ENCODE assay signal across 12 cellular contexts in genomic region chr2:105143094-105143466, GRCh38.
DNase-seq lines count a peak whose midpoint lies in the region; ATAC-seq and TF ChIP-seq lines count a peak whose summit lies in the region.
"Had no signal": no experiment of that assay in that cellular context is flagged by ENCODE, and none has a peak within 500 bp of the region (broad histone marks: within the 10 kb centered on the region; RNA-seq: fewer than 3 reads in every experiment).

No MANE protein-coding gene starts in this region.

- peak overlapping the region; percentile 73 for H3K4me3 Mint-ChIP-seq in activated CD4-positive, alpha-beta T cell treated with anti-CD3 and anti-CD28 coated beads for 36 hours
- H3K4me3 Mint-ChIP-seq in activated CD8-positive, alpha-beta T cell treated with anti-CD3 and anti-CD28 coated beads for 36 hours: peak overlapping the region; percentile 68
- H3K4me3 Mint-ChIP-seq in stimulated activated memory B cell treated with anti-CD40 and anti-IgM and Interleukin-4, amounts not matched to agents 10 μg/mL and 1 μg/mL and 100 μg/mL, for 72 hours: peak overlapping the region; percentile 86

- no peak for ATAC-seq in activated CD4-positive, alpha-beta T cell treated with anti-CD3 and anti-CD28 coated beads for 36 hours
- no peak for ATAC-seq in activated CD8-positive, alpha-beta T cell treated with anti-CD3 and anti-CD28 coated beads for 36 hours
- ATAC-seq in stimulated activated memory B cell treated with anti-CD40 and anti-IgM and Interleukin-4, amounts not matched to agents 10 μg/mL and 1 μg/mL and 100 μg/mL, for 72 hours: no peak
- ATAC-seq in HG03175 (IDR thresholded peaks at IDR 0.05; ENCODE audit: unreplicated experiment): no peak

- H3K9me3 ChIP-seq in iPS-18c (ENCODE audit: control insufficient read depth, insufficient read depth, low read length): no peaks in the 10 kb centered on the region
- H3K9me3 ChIP-seq in SJCRH30 (replicated peaks): no peaks in the 10 kb centered on the region; the same call in 1 of the 2 replicates
- H3K9me3 ChIP-seq: mucosa of descending colon, stomach had no signal

- H3K4me1 ChIP-seq in SJCRH30: peaks cover 21% of the 10 kb centered on the region

- DNase-seq in activated CD4-positive, alpha-beta T cell treated with anti-CD3 and anti-CD28 coated beads for 36 hours: no peak
- DNase-seq in activated CD4-positive, alpha-beta T cell treated with anti-CD3 and anti-CD28 coated beads for 48 hours: no peak
- no peak for DNase-seq in activated CD8-positive, alpha-beta T cell treated with anti-CD3 and anti-CD28 coated beads for 36 hours
- DNase-seq in GM20000 (ENCODE audit: low spot score) (no peak), SJCRH30 (no peak)
- DNase-seq: MV-4-11, stomach had no signal

- no peak overlapping the region for H3K27ac Mint-ChIP-seq in activated CD4-positive, alpha-beta T cell treated with anti-CD3 and anti-CD28 coated beads for 36 hours
- no peak overlapping the region for H3K27ac Mint-ChIP-seq in activated CD8-positive, alpha-beta T cell treated with anti-CD3 and anti-CD28 coated beads for 36 hours
- H3K27ac Mint-ChIP-seq in stimulated activated memory B cell treated with anti-CD40 and anti-IgM and Interleukin-4, amounts not matched to agents 10 μg/mL and 1 μg/mL and 100 μg/mL, for 72 hours: peak overlapping the region; percentile 74
- H3K27ac Mint-ChIP-seq: dendritic cell treated with granulocyte-macrophage colony-stimulating factor and Interleukin-4, amounts not matched to agents 40 ng/mL and 50 ng/mL, for 4 days had no signal

- TF ChIP-seq CTCF in activated CD8-positive, alpha-beta T cell treated with anti-CD3 and anti-CD28 coated beads for 36 hours (IDR thresholded peaks at IDR 0.05): no peak
- TF ChIP-seq CTCF in GM20000 (IDR thresholded peaks at IDR 0.05; ENCODE audit: extremely low read depth, missing control alignments): no peak

- peaks cover 8% of the 10 kb centered on the region for H3K4me1 Mint-ChIP-seq in activated CD4-positive, alpha-beta T cell treated with anti-CD3 and anti-CD28 coated beads for 36 hours
- H3K4me1 Mint-ChIP-seq in activated CD8-positive, alpha-beta T cell treated with anti-CD3 and anti-CD28 coated beads for 36 hours (ENCODE audit: low read depth): peaks cover 10% of the 10 kb centered on the region
- peaks cover 33% of the 10 kb centered on the region for H3K4me1 Mint-ChIP-seq in stimulated activated memory B cell treated with anti-CD40 and anti-IgM and Interleukin-4, amounts not matched to agents 10 μg/mL and 1 μg/mL and 100 μg/mL, for 72 hours

- H3K27me3 ChIP-seq in SJCRH30: no peaks in the 10 kb centered on the region

- no peaks in the 10 kb centered on the region for H3K36me3 Mint-ChIP-seq in activated CD4-positive, alpha-beta T cell treated with anti-CD3 and anti-CD28 coated beads for 36 hours (ENCODE audit: low read depth)
- no peaks in the 10 kb centered on the region for H3K36me3 Mint-ChIP-seq in activated CD8-positive, alpha-beta T cell treated with anti-CD3 and anti-CD28 coated beads for 36 hours (ENCODE audit: low read depth)
- peaks cover 11% of the 10 kb centered on the region for H3K36me3 Mint-ChIP-seq in stimulated activated memory B cell treated with anti-CD40 and anti-IgM and Interleukin-4, amounts not matched to agents 10 μg/mL and 1 μg/mL and 100 μg/mL, for 72 hours

- no peak overlapping the region for H3K27ac ChIP-seq in SJCRH30
- H3K27ac ChIP-seq: stomach had no signal

- H3K36me3 ChIP-seq in SJCRH30: no peaks in the 10 kb centered on the region
- H3K36me3 ChIP-seq: stomach had no signal

- POLR2A ChIA-PET in activated CD4-positive, alpha-beta T cell treated with anti-CD3 and anti-CD28 coated beads for 36 hours (lab: Charles Lee): no interaction called here
- POLR2A ChIA-PET in activated CD8-positive, alpha-beta T cell treated with anti-CD3 and anti-CD28 coated beads for 36 hours (lab: Charles Lee): interaction anchor here (1.0 to 1.5 kb wide), 2 partner anchors 16 to 26 kb away, joined by 3 to 4 read pairs; no protein-coding TSS in a partner anchor

- peaks cover 38% of the 10 kb centered on the region for H3K27me3 Mint-ChIP-seq in activated CD4-positive, alpha-beta T cell treated with anti-CD3 and anti-CD28 coated beads for 36 hours
- H3K27me3 Mint-ChIP-seq in activated CD8-positive, alpha-beta T cell treated with anti-CD3 and anti-CD28 coated beads for 36 hours: peaks cover 35% of the 10 kb centered on the region
- no peaks in the 10 kb centered on the region for H3K27me3 Mint-ChIP-seq in stimulated activated memory B cell treated with anti-CD40 and anti-IgM and Interleukin-4, amounts not matched to agents 10 μg/mL and 1 μg/mL and 100 μg/mL, for 72 hours

- peak overlapping the region; percentile 73; the same call in 1 of the 2 replicates for H3K4me3 ChIP-seq in iPS-18c (ENCODE audit: insufficient read depth, low read depth, low read length)
- no peak overlapping the region for H3K4me3 ChIP-seq in SJCRH30
- H3K4me3 ChIP-seq: mucosa of descending colon had no signal

- CTCF ChIA-PET in activated CD4-positive, alpha-beta T cell treated with anti-CD3 and anti-CD28 coated beads for 36 hours (lab: Charles Lee): interaction anchor here (0.5 kb wide), 1 partner anchor 19 kb away, joined by 3 read pairs; no protein-coding TSS in a partner anchor
- CTCF ChIA-PET in activated CD8-positive, alpha-beta T cell treated with anti-CD3 and anti-CD28 coated beads for 36 hours (lab: Charles Lee): interaction anchor here (1.2 to 1.9 kb wide), 2 partner anchors 28 to 90 kb away, joined by 4 to 8 read pairs; no protein-coding TSS in a partner anchor

- intact Hi-C loops in activated CD4-positive, alpha-beta T cell treated with anti-CD3 and anti-CD28 coated beads for 36 hours (cut with DNase I, micrococcal nuclease): no loop called here
- intact Hi-C loops in activated CD8-positive, alpha-beta T cell treated with anti-CD3 and anti-CD28 coated beads for 36 hours (cut with micrococcal nuclease): no loop called here

- H3K9me3 Mint-ChIP-seq in activated CD4-positive, alpha-beta T cell treated with anti-CD3 and anti-CD28 coated beads for 36 hours (ENCODE audit: low read depth): no peaks in the 10 kb centered on the region
- H3K9me3 Mint-ChIP-seq in activated CD8-positive, alpha-beta T cell treated with anti-CD3 and anti-CD28 coated beads for 36 hours: no peaks in the 10 kb centered on the region
- H3K9me3 Mint-ChIP-seq in stimulated activated memory B cell treated with anti-CD40 and anti-IgM and Interleukin-4, amounts not matched to agents 10 μg/mL and 1 μg/mL and 100 μg/mL, for 72 hours: no peaks in the 10 kb centered on the region
- H3K9me3 Mint-ChIP-seq: dendritic cell treated with granulocyte-macrophage colony-stimulating factor and Interleukin-4, amounts not matched to agents 40 ng/mL and 50 ng/mL, for 4 days had no signal
